8 cellular contexts compared by ENCODE assay signal in the genomic region with DNA sequence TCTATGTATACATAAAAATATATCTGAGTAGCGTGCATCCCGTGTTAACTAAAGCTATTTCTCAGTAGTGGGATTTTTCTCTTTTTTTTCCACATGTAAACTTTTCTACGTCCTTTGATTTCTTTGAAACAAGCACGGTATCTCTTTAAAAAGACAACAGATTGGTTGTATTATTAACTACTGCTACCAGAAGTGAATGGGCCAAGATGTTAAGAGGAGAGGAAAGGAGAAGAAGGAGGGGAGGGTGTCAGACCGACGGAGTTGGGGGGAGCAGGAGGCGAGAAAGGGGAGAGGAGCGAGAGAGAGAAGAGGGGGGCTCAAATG.
A peak's percentile ranks its signal among the peaks of the same experiment; 100 is the strongest.
DNase-seq lines count a peak whose midpoint lies in the region; ATAC-seq and TF ChIP-seq lines count a peak whose summit lies in the region.

No MANE protein-coding gene starts in this region.

- H3K9me3 ChIP-seq in prostate gland, result no peaks in the 10 kb centered on the region

- 16% methylated on average over 8 of the region's 8 CpGs for WGBS in prostate gland

- H3K36me3 Mint-ChIP-seq in activated B cell treated with CpG ODN at 0.5 μM for 24 hours (ENCODE audit: low read depth) (no peaks in the 10 kb centered on the region), glutamatergic neuron (ENCODE audit: unreplicated experiment) (peaks cover 6% of the 10 kb centered on the region)

- CTCF ChIA-PET in activated B cell treated with CpG ODN at 0.5 μM for 24 hours (lab: Charles Lee), result no interaction called here

- intact Hi-C loops in activated B cell treated with CpG ODN at 0.5 μM for 24 hours (cut with micrococcal nuclease) (no loop called here), prostate gland (cut with DNase I) (no loop called here)

- POLR2A ChIA-PET in activated B cell treated with CpG ODN at 0.5 μM for 24 hours (lab: Charles Lee), result no interaction called here

- H3K9me3 Mint-ChIP-seq in activated B cell treated with CpG ODN at 0.5 μM for 24 hours (no peaks in the 10 kb centered on the region), glutamatergic neuron (ENCODE audit: unreplicated experiment) (peaks cover 6% of the 10 kb centered on the region)

- peaks cover 48% of the 10 kb centered on the region for H3K27me3 Mint-ChIP-seq in activated B cell treated with CpG ODN at 0.5 μM for 24 hours
- H3K27me3 Mint-ChIP-seq in glutamatergic neuron (ENCODE audit: unreplicated experiment), result peaks cover 4% of the 10 kb centered on the region

- in situ Hi-C loops in Caki2 (cut with HindIII; ENCODE audit: low pct_unique_long_range_greater_than_20kb, low sequenced_read_pairs), result no loop called here

- peak overlapping the region; percentile 46 for H3K4me3 Mint-ChIP-seq in activated B cell treated with CpG ODN at 0.5 μM for 24 hours
- peak overlapping the region; percentile 80 for H3K4me3 Mint-ChIP-seq in glutamatergic neuron (ENCODE audit: unreplicated experiment)

- ATAC-seq in activated B cell treated with CpG ODN at 0.5 μM for 24 hours (ENCODE audit: low read depth) (no peak), HG02884 (IDR thresholded peaks at IDR 0.05; ENCODE audit: unreplicated experiment) (no peak)

- TF ChIP-seq CTCF in activated B cell treated with CpG ODN at 0.5 μM for 24 hours (IDR thresholded peaks at IDR 0.05), result no peak
- no peak for TF ChIP-seq CTCF in glutamatergic neuron (IDR thresholded peaks at IDR 0.05; ENCODE audit: partially characterized antibody, unreplicated experiment)
- no peak for TF ChIP-seq CTCF in prostate gland (IDR thresholded peaks at IDR 0.05)

- H3K36me3 ChIP-seq in prostate gland, result no peaks in the 10 kb centered on the region

- H3K4me1 ChIP-seq in prostate gland (replicated peaks), result no peaks in the 10 kb centered on the region

- no peak for TF ChIP-seq POLR2A in prostate gland (IDR thresholded peaks at IDR 0.05)

- peak overlapping the region; percentile 38 to 44 for H3K4me3 ChIP-seq in prostate gland

- H3K4me1 Mint-ChIP-seq in activated B cell treated with CpG ODN at 0.5 μM for 24 hours (peaks cover 7% of the 10 kb centered on the region), glutamatergic neuron (ENCODE audit: low read depth, unreplicated experiment) (peaks cover 3% of the 10 kb centered on the region)

- no peak overlapping the region for H3K27ac Mint-ChIP-seq in activated B cell treated with CpG ODN at 0.5 μM for 24 hours
- H3K27ac Mint-ChIP-seq in glutamatergic neuron (ENCODE audit: unreplicated experiment), result peak overlapping the region; percentile 53

- no peaks in the 10 kb centered on the region for H3K27me3 ChIP-seq in prostate gland (replicated peaks; ENCODE audit: insufficient read depth)

- peak overlapping the region; percentile 90 to 93 for H3K27ac ChIP-seq in prostate gland

- DNase-seq in Caki2 (ENCODE audit: low read depth) (peak; percentile 7), activated B cell treated with CpG ODN at 0.5 μM for 24 hours (no peak), glutamatergic neuron (no peak), prostate gland (ENCODE audit: low spot score) (no peak), LoVo (ENCODE audit: low spot score) (no peak), germinal center (ENCODE audit: low spot score) (no peak), dermis blood vessel endothelial cell (no peak)
